Comparison of ENCODE assay signal across 20 cellular contexts in genomic region chr1:39134768-39135333, GRCh38.
A peak's percentile ranks its signal among the peaks of the same experiment; 100 is the strongest.
DNase-seq lines count a peak whose midpoint lies in the region; ATAC-seq, FAIRE-seq and TF ChIP-seq lines count a peak whose summit lies in the region.
"Had no signal": no experiment of that assay in that cellular context is flagged by ENCODE, and none has a peak within 500 bp of the region (broad histone marks: within the 10 kb centered on the region; RNA-seq: fewer than 3 reads in every experiment).

No MANE protein-coding gene starts in this region.

- in situ Hi-C loops in Panc1 (cut with HindIII; ENCODE audit: low pct_unique_long_range_greater_than_20kb, low sequenced_read_pairs): no loop called here
- in situ Hi-C loops in mammary epithelial cell (cut with MboI; ENCODE audit: low sequenced_read_pairs in 2 of 2): loop anchor here in 1 of 2 donors (10.0 kb wide), 1 partner anchor 50 kb away; no protein-coding TSS in a partner anchor

- no peaks in the 10 kb centered on the region for H3K9me3 Mint-ChIP-seq in nephron
- H3K9me3 Mint-ChIP-seq in activated naive CD4-positive, alpha-beta T cell treated with anti-CD3 and anti-CD28 coated beads for 36 hours: no peaks in the 10 kb centered on the region
- H3K9me3 Mint-ChIP-seq: CD14-positive monocyte, H9 had no signal

- H4K20me1 ChIP-seq in mammary epithelial cell (ENCODE audit: insufficient read depth, low read length): no peaks in the 10 kb centered on the region
- H4K20me1 ChIP-seq in PC-9 (ENCODE audit: insufficient read depth): no peaks in the 10 kb centered on the region

- intact Hi-C loops in Panc1 (cut with micrococcal nuclease; ENCODE audit: unreplicated experiment) (no loop called here), mammary epithelial cell (cut with micrococcal nuclease) (no loop called here), PC-9 (cut with micrococcal nuclease; ENCODE audit: unreplicated experiment) (loop anchor here (5.0 to 10.0 kb wide), 2 partner anchors 42 to 120 kb away; no protein-coding TSS in a partner anchor)
- intact Hi-C loops in activated naive CD4-positive, alpha-beta T cell treated with anti-CD3 and anti-CD28 coated beads for 36 hours (cut with micrococcal nuclease): no loop called here

- H3K27me3 ChIP-seq in Panc1 (ENCODE audit: control insufficient read depth, insufficient read depth, low read length): no peaks in the 10 kb centered on the region
- no peaks in the 10 kb centered on the region for H3K27me3 ChIP-seq in mammary epithelial cell (ENCODE audit: insufficient read depth, low read length)
- H3K27me3 ChIP-seq in PC-9 (ENCODE audit: insufficient read depth, low read depth): no peaks in the 10 kb centered on the region

- WGBS in mammary epithelial cell (ENCODE audit: low coverage, missing lambda C conversion rate): 87% methylated on average over 5 of the region's 5 CpGs

- TSS peak; percentile 20 for BruUV-seq in Panc1 (replicated peaks; lab: Mats Ljungman, UMichigan)
- no TSS peak for BruUV-seq in mammary epithelial cell (replicated peaks; lab: Mats Ljungman, UMichigan)
- BruUV-seq in PC-9 (replicated peaks; lab: Mats Ljungman, UMichigan): no TSS peak

- TF ChIP-seq CTCF in Panc1 (IDR thresholded peaks at IDR 0.05) (no peak), mammary epithelial cell (conservative IDR thresholded peaks at IDR 0.05 in 1 of 2, IDR thresholded peaks at IDR 0.05 in 1 of 2; ENCODE audit: extremely low read depth in 1 of 2, insufficient read depth in 1 of 2, low read depth in 1 of 2, low read length in 2 of 2) (no peak), nephron (IDR thresholded peaks at IDR 0.05; ENCODE audit: unreplicated experiment in 3 of 3) (no peak), PC-9 (conservative IDR thresholded peaks at IDR 0.05) (no peak)

- FAIRE-seq in GM18507 (lab: Jason Lieb, UNC) (peak; percentile 66), frontal cortex (lab: Jason Lieb, UNC) (no peak)

- H3K79me2 ChIP-seq in mammary epithelial cell (ENCODE audit: insufficient read depth, low read length) (peaks cover 84% of the 10 kb centered on the region), PC-9 (ENCODE audit: low read depth) (peaks cover 62% of the 10 kb centered on the region)

- H2AFZ ChIP-seq in mammary epithelial cell (ENCODE audit: low read depth, low read length): no peak overlapping the region
- no peak overlapping the region for H2AFZ ChIP-seq in PC-9

- no peaks in the 10 kb centered on the region for H3K36me3 ChIP-seq in Panc1 (ENCODE audit: control insufficient read depth, insufficient read depth, low read length)
- H3K36me3 ChIP-seq in mammary epithelial cell (ENCODE audit: insufficient read depth, low read length): no peaks in the 10 kb centered on the region
- no peaks in the 10 kb centered on the region for H3K36me3 ChIP-seq in PC-9 (ENCODE audit: low read depth)

- H3K4me3 ChIP-seq in Panc1 (ENCODE audit: low read depth in 2 of 2, low read length in 2 of 2) (no peak overlapping the region), mammary epithelial cell (replicated peaks in 1 of 3; ENCODE audit: insufficient read depth in 1 of 3, low read depth in 2 of 3, low read length in 3 of 3) (no peak overlapping the region), PC-9 (no peak overlapping the region)

- dilution Hi-C loops in mammary epithelial cell (cut with HindIII; ENCODE audit: low sequenced_read_pairs): no loop called here

- H3F3A ChIP-seq in PC-9 (ENCODE audit: insufficient read depth, low read depth): peaks cover 43% of the 10 kb centered on the region

- POLR2A ChIA-PET in Panc1 (lab: Charles Lee) (no interaction called here), PC-9 (lab: Charles Lee; ENCODE audit: unreplicated experiment) (no interaction called here)

- CTCF ChIA-PET in Panc1 (lab: Charles Lee) (no interaction called here), mammary epithelial cell (lab: Charles Lee; ENCODE audit: low non-redundant PET) (no interaction called here), PC-9 (lab: Charles Lee) (no interaction called here)
- CTCF ChIA-PET in activated naive CD4-positive, alpha-beta T cell treated with anti-CD3 and anti-CD28 coated beads for 36 hours (lab: Charles Lee): no interaction called here

- H3K9ac ChIP-seq in mammary epithelial cell (ENCODE audit: insufficient read depth, low read length): no peak overlapping the region

- no peaks in the 10 kb centered on the region for H3K9me3 ChIP-seq in Panc1 (ENCODE audit: control insufficient read depth, insufficient read depth, low read depth, low read length)
- no peaks in the 10 kb centered on the region for H3K9me3 ChIP-seq in mammary epithelial cell (replicated peaks; ENCODE audit: insufficient read depth, low read length)
- H3K9me3 ChIP-seq in PC-9 (ENCODE audit: insufficient read depth, low read depth): no peaks in the 10 kb centered on the region

- DNase-seq in GM18507 (ENCODE audit: extremely low spot score, insufficient read length, low read depth): no peak
- DNase-seq in Panc1 (ENCODE audit: low read depth, low spot score): no peak
- no peak for DNase-seq in mammary epithelial cell
- no peak for DNase-seq in activated naive CD4-positive, alpha-beta T cell treated with anti-CD3 and anti-CD28 coated beads for 36 hours
- DNase-seq in PC-9: no peak
- DNase-seq in frontal cortex (ENCODE audit: low spot score in 2 of 2): no peak
- no peak for DNase-seq in NCI-H226
- DNase-seq: 8988T; DMS79; H9; NCI-H1105; NCI-H2081; NCI-H2171 treated with DMSO at 0.1 percent for 48 hours; NCI-H446 treated with DMSO at 0.1 percent for 48 hours; NCI-H69; NK-92 treated with Interleukin-12 subunit alpha and Interleukin-12 subunit beta, amount 100 ng/mL, for 24 hours; SHP77 treated with DMSO at 0.1 percent for 48 hours had no signal

- no peaks in the 10 kb centered on the region for H3K36me3 Mint-ChIP-seq in nephron (ENCODE audit: low read depth)
- H3K36me3 Mint-ChIP-seq in activated naive CD4-positive, alpha-beta T cell treated with anti-CD3 and anti-CD28 coated beads for 36 hours (ENCODE audit: low read depth): no peaks in the 10 kb centered on the region
- H3K36me3 Mint-ChIP-seq: CD14-positive monocyte, IgD-negative memory B cell had no signal

- peak overlapping the region in 2 of 3 experiments; percentile 23 to 55 for H3K27ac Mint-ChIP-seq in nephron
- no peak overlapping the region for H3K27ac Mint-ChIP-seq in activated naive CD4-positive, alpha-beta T cell treated with anti-CD3 and anti-CD28 coated beads for 36 hours

- 0 out of 2 replicates have a peak overlapping the region, but pooled peaks have one; percentile 10 for H3K27ac ChIP-seq in Panc1 (ENCODE audit: low read length)
- peak overlapping the region; percentile 54 for H3K27ac ChIP-seq in mammary epithelial cell (ENCODE audit: insufficient read depth, low read depth, low read length)
- no peak overlapping the region for H3K27ac ChIP-seq in PC-9

- no peaks in the 10 kb centered on the region for H3K27me3 Mint-ChIP-seq in nephron (ENCODE audit: low read depth)
- H3K27me3 Mint-ChIP-seq in activated naive CD4-positive, alpha-beta T cell treated with anti-CD3 and anti-CD28 coated beads for 36 hours (ENCODE audit: low read depth): no peaks in the 10 kb centered on the region
- H3K27me3 Mint-ChIP-seq: IgD-negative memory B cell had no signal

- H3K9me2 ChIP-seq in PC-9 (ENCODE audit: insufficient read depth): no peaks in the 10 kb centered on the region

- H3K4me1 ChIP-seq in Panc1 (ENCODE audit: control insufficient read depth, insufficient read depth, low read length) (peaks cover 49% of the 10 kb centered on the region), mammary epithelial cell (ENCODE audit: insufficient read depth, low read length) (peaks cover 56% of the 10 kb centered on the region), PC-9 (replicated peaks; ENCODE audit: insufficient read depth) (peaks cover 49% of the 10 kb centered on the region)

- no peak overlapping the region for H3K4me3 Mint-ChIP-seq in nephron
- no peak overlapping the region for H3K4me3 Mint-ChIP-seq in activated naive CD4-positive, alpha-beta T cell treated with anti-CD3 and anti-CD28 coated beads for 36 hours
- H3K4me3 Mint-ChIP-seq: CD14-positive monocyte, H9, IgD-negative memory B cell had no signal

- H3K4me2 ChIP-seq in mammary epithelial cell (ENCODE audit: insufficient read depth, low read depth, low read length): no peak overlapping the region
- H3K4me2 ChIP-seq in PC-9: no peak overlapping the region

- ATAC-seq in Panc1: no peak

- H3K4me1 Mint-ChIP-seq in nephron: peaks cover 53% of the 10 kb centered on the region
- peaks cover 2% of the 10 kb centered on the region for H3K4me1 Mint-ChIP-seq in activated naive CD4-positive, alpha-beta T cell treated with anti-CD3 and anti-CD28 coated beads for 36 hours (ENCODE audit: low read depth)
- H3K4me1 Mint-ChIP-seq: IgD-negative memory B cell had no signal
